1 cellular context compared by ENCODE assay signal in the genomic region with DNA sequence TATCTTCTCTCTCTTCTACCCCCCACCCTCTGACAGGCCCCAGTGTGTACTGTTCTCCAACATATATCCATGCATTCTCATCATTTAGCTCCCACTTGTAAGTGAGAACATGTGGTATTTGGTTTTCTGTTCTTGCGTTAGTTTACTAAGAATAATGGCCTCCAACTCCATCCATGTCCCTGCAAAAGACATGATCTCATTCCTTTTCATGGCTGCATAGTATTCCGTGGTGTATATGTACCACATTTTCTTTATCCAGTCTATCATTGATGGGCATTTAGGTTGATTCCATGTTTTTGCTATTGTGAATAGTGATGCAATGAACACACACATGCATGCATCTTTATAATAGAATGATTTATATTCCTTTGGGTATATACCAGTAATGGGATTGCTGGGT.
TF ChIP-seq lines count a peak whose summit lies in the region.

No MANE protein-coding gene starts in this region.

TF ChIP-seq in HEK293, 187 proteins besides CTCF, POLR2A, EP300 and RAD21 (continued from another document):
- TF ChIP-seq, protein P1, sequence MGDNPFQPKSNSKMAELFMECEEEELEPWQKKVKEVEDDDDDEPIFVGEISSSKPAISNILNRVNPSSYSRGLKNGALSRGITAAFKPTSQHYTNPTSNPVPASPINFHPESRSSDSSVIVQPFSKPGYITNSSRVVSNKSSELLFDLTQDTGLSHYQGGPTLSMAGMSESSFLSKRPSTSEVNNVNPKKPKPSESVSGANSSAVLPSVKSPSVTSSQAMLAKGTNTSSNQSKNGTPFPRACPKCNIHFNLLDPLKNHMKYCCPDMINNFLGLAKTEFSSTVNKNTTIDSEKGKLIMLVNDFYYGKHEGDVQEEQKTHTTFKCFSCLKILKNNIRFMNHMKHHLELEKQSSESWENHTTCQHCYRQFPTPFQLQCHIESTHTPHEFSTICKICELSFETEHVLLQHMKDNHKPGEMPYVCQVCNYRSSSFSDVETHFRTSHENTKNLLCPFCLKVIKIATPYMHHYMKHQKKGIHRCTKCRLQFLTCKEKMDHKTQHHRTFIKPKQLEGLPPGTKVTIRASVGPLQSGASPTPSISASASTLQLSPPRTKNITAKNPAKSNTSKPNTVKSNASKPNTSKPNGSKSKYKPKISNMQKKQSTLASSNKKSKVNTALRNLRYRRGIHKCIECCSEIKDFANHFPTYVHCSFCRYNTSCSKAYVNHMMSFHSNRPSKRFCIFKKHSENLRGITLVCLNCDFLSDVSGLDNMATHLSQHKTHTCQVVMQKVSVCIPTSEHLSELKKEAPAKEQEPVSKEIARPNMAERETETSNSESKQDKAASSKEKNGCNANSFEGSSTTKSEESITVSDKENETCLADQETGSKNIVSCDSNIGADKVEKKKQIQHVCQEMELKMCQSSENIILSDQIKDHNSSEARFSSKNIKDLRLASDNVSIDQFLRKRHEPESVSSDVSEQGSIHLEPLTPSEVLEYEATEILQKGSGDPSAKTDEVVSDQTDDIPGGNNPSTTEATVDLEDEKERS (tag by site-specific recombination; IDR thresholded peaks at IDR 0.05) = 0 out of 2 replicates have a peak, but pooled peaks have one; percentile 16
